Comparison of ENCODE assay signal across 25 cellular contexts in genomic region chr2:187853413-187853812, GRCh38.
"Had no signal": no experiment of that assay in that cellular context is flagged by ENCODE, and none has a peak within 500 bp of the region (broad histone marks: within the 10 kb centered on the region; RNA-seq: fewer than 3 reads in every experiment).

No MANE protein-coding gene starts in this region.

- H3K4me1 ChIP-seq: Peyer's patch, SJCRH30 had no signal

- H3K4me3 ChIP-seq: Peyer's patch, SJCRH30 had no signal

- H3K27me3 Mint-ChIP-seq: activated CD8-positive, alpha-beta T cell treated with anti-CD3 and anti-CD28 coated beads for 36 hours; activated naive CD8-positive, alpha-beta T cell had no signal

- ATAC-seq: activated CD4-positive, CD25-positive, alpha-beta regulatory T cell treated with anti-CD3 and anti-CD28 coated beads, Interleukin-2, amount 50 U/mL, for 24 hours; activated CD8-positive, alpha-beta T cell treated with anti-CD3 and anti-CD28 coated beads for 36 hours; activated T-cell treated with anti-CD3 and anti-CD28 coated beads, Interleukin-2, amount 50 U/mL, for 72 hours had no signal

- H3K27ac Mint-ChIP-seq: activated CD8-positive, alpha-beta T cell treated with anti-CD3 and anti-CD28 coated beads for 36 hours; activated naive CD8-positive, alpha-beta T cell; activated T-cell treated with anti-CD3 and anti-CD28 coated beads, Interleukin-2, amount 50 U/mL, for 72 hours; activated T-helper 2 cell treated with anti-CD3 and anti-CD28 coated beads, Interferon-gamma antibody, Interleukin-2, Interleukin-4, amounts not matched to agents 10 μg/mL and 5 μg/mL and 100 μg/mL, durations not matched to agents 14 hours and 24 hours and 36 hours had no signal

- H3K27me3 ChIP-seq: Peyer's patch, SJCRH30 had no signal

- H3K9me3 ChIP-seq: Peyer's patch, SJCRH30, SK-N-SH had no signal

- H3K27ac ChIP-seq: Peyer's patch, RWPE1, SJCRH30 had no signal

- H3K9ac ChIP-seq: SK-N-SH had no signal

- H3K36me3 Mint-ChIP-seq: activated naive CD8-positive, alpha-beta T cell had no signal

- DNase-seq: activated CD4-positive, alpha-beta T cell treated with anti-CD3 and anti-CD28 coated beads for 4 hours; activated CD8-positive, alpha-beta memory T cell treated with anti-CD3 and anti-CD28 coated beads, Interleukin-2, amount 50 U/mL, for 4 hours; activated CD8-positive, alpha-beta T cell treated with anti-CD3 and anti-CD28 coated beads for 36 hours; activated naive CD4-positive, alpha-beta T cell treated with Interleukin-2 at 50 U/mL for 16 hours; activated T-cell treated with anti-CD3 and anti-CD28 coated beads, Interleukin-2, amount 50 U/mL, for 72 hours; Kasumi-1; KBM-7; NCI-H1048; NCI-H1417; NCI-H1930; NCI-H2171; NCI-H2227 treated with DMSO at 0.1 percent for 48 hours; NCI-H526; NCI-H774; NK-92 treated with Interleukin-12 subunit alpha and Interleukin-12 subunit beta, amount 100 ng/mL, for 24 hours; OCI-M1; Peyer's patch; Right ventricle myocardium superior; SJCRH30; SK-N-SH; T-helper 1 cell had no signal

- H3K36me3 ChIP-seq: Peyer's patch, SJCRH30 had no signal

- H3K9me3 Mint-ChIP-seq: activated CD8-positive, alpha-beta T cell treated with anti-CD3 and anti-CD28 coated beads for 36 hours; activated T-cell treated with anti-CD3 and anti-CD28 coated beads, Interleukin-2, amount 50 U/mL, for 72 hours; activated T-helper 2 cell treated with anti-CD3 and anti-CD28 coated beads, Interferon-gamma antibody, Interleukin-2, Interleukin-4, amounts not matched to agents 10 μg/mL and 5 μg/mL and 100 μg/mL, durations not matched to agents 14 hours and 24 hours and 36 hours had no signal

- H3K4me3 Mint-ChIP-seq: activated CD8-positive, alpha-beta T cell treated with anti-CD3 and anti-CD28 coated beads for 36 hours; activated naive CD8-positive, alpha-beta T cell; activated T-cell treated with anti-CD3 and anti-CD28 coated beads, Interleukin-2, amount 50 U/mL, for 72 hours had no signal
